ENCODE assay signal across 17 cellular contexts in genomic region chr1:236890152-236891056, GRCh38.
DNase-seq lines count a peak whose midpoint lies in the region; ATAC-seq and TF ChIP-seq lines count a peak whose summit lies in the region.
"Had no signal": no experiment of that assay in that cellular context is flagged by ENCODE, and none has a peak within 500 bp of the region (broad histone marks: within the 10 kb centered on the region; RNA-seq: fewer than 3 reads in every experiment).

No MANE protein-coding gene starts in this region.

- no peak overlapping the region for H2AFZ ChIP-seq in hepatocyte
- no peak overlapping the region for H2AFZ ChIP-seq in neuronal stem cell (ENCODE audit: low read length)

- WGBS in hepatocyte (ENCODE audit: low lambda C conversion rate, missing lambda C conversion rate), result 62% methylated on average over 24 of the region's 24 CpGs
- no CpG with 5 or more reads among the region's 24 CpGs for WGBS in neuronal stem cell (ENCODE audit: extremely low coverage in 2 of 2, insufficient read length in 2 of 2, insufficient replicate concordance in 1 of 2), 2 donors

- peaks cover 3% of the 10 kb centered on the region for H3K36me3 ChIP-seq in hepatocyte (replicated peaks; ENCODE audit: insufficient read depth, low read depth)
- H3K36me3 ChIP-seq in neuronal stem cell (replicated peaks in 1 of 2; ENCODE audit: control insufficient read depth in 2 of 2, insufficient read depth in 2 of 2, low read length in 2 of 2), result peaks cover 24 to 97% of the 10 kb centered on the region in 2 donors
- peaks cover 57% of the 10 kb centered on the region for H3K36me3 ChIP-seq in CD8-positive, alpha-beta memory T cell (ENCODE audit: insufficient read depth, low read length)

- H3K27ac ChIP-seq in hepatocyte, result no peak overlapping the region
- peak overlapping the region; percentile 5 for H3K27ac ChIP-seq in neuronal stem cell (replicated peaks; ENCODE audit: low read length)
- no peak overlapping the region for H3K27ac ChIP-seq in CD8-positive, alpha-beta memory T cell (ENCODE audit: low read depth, low read length)
- H3K27ac ChIP-seq: BLaER1 had no signal

- no peak overlapping the region for H3K4me3 Mint-ChIP-seq in activated CD8-positive, alpha-beta T cell treated with anti-CD3 and anti-CD28 coated beads, Interleukin-2, amount 10 ng/mL, durations not matched to agents 7 days and 5 days
- no peak overlapping the region for H3K4me3 Mint-ChIP-seq in CD8-positive, alpha-beta memory T cell
- H3K4me3 Mint-ChIP-seq: activated naive CD8-positive, alpha-beta T cell; neural crest cell had no signal

- no peak overlapping the region for H3K4me3 ChIP-seq in hepatocyte
- H3K4me3 ChIP-seq in neuronal stem cell (ENCODE audit: low read length in 2 of 2), result no peak overlapping the region
- no peak overlapping the region for H3K4me3 ChIP-seq in CD8-positive, alpha-beta memory T cell (ENCODE audit: low read length)
- H3K4me3 ChIP-seq: BLaER1 had no signal

- H3K4me1 ChIP-seq in hepatocyte (ENCODE audit: insufficient read depth) (peaks cover 3% of the 10 kb centered on the region), neuronal stem cell (ENCODE audit: control insufficient read depth in 2 of 2, insufficient read depth in 1 of 2, low read depth in 1 of 2, low read length in 2 of 2) (no peaks in the 10 kb centered on the region)
- H3K4me1 ChIP-seq in CD8-positive, alpha-beta memory T cell (ENCODE audit: insufficient read depth, low read length), result no peaks in the 10 kb centered on the region
- H3K4me1 ChIP-seq: BLaER1 had no signal

- no peaks in the 10 kb centered on the region for H3K9me3 ChIP-seq in hepatocyte (ENCODE audit: low read depth)
- no peaks in the 10 kb centered on the region for H3K9me3 ChIP-seq in neuronal stem cell (replicated peaks in 1 of 2; ENCODE audit: control insufficient read depth in 2 of 2, insufficient read depth in 1 of 2, low read depth in 1 of 2, low read length in 2 of 2)
- no peaks in the 10 kb centered on the region for H3K9me3 ChIP-seq in CD8-positive, alpha-beta memory T cell (ENCODE audit: low read length)
- H3K9me3 ChIP-seq: BLaER1 had no signal

- H3K9me3 Mint-ChIP-seq in activated CD8-positive, alpha-beta T cell treated with anti-CD3 and anti-CD28 coated beads, Interleukin-2, amount 10 ng/mL, durations not matched to agents 7 days and 5 days (ENCODE audit: insufficient read depth), result no peaks in the 10 kb centered on the region
- no peaks in the 10 kb centered on the region for H3K9me3 Mint-ChIP-seq in CD8-positive, alpha-beta memory T cell
- H3K9me3 Mint-ChIP-seq: neural crest cell had no signal

- H3K4me1 Mint-ChIP-seq in activated CD8-positive, alpha-beta T cell treated with anti-CD3 and anti-CD28 coated beads, Interleukin-2, amount 10 ng/mL, durations not matched to agents 7 days and 5 days (ENCODE audit: low read depth), result no peaks in the 10 kb centered on the region
- no peaks in the 10 kb centered on the region for H3K4me1 Mint-ChIP-seq in CD8-positive, alpha-beta memory T cell
- H3K4me1 Mint-ChIP-seq: neural crest cell had no signal

- CTCF ChIA-PET in activated CD8-positive, alpha-beta T cell treated with anti-CD3 and anti-CD28 coated beads, Interleukin-2, amount 10 ng/mL, durations not matched to agents 7 days and 5 days (lab: Charles Lee), result no interaction called here
- CTCF ChIA-PET in CD8-positive, alpha-beta memory T cell (lab: Charles Lee), result no interaction called here

- no peak overlapping the region for H3K9ac ChIP-seq in neuronal stem cell (ENCODE audit: low read depth, low read length, poor library complexity)
- H3K9ac ChIP-seq: BLaER1 had no signal

- POLR2A ChIA-PET in activated CD8-positive, alpha-beta T cell treated with anti-CD3 and anti-CD28 coated beads, Interleukin-2, amount 10 ng/mL, durations not matched to agents 7 days and 5 days (lab: Charles Lee), result no interaction called here
- POLR2A ChIA-PET in CD8-positive, alpha-beta memory T cell (lab: Charles Lee), result no interaction called here

- peaks cover 49% of the 10 kb centered on the region for H3K36me3 Mint-ChIP-seq in activated CD8-positive, alpha-beta T cell treated with anti-CD3 and anti-CD28 coated beads, Interleukin-2, amount 10 ng/mL, durations not matched to agents 7 days and 5 days (ENCODE audit: low read depth)
- peaks cover 34 to 100% (median 57%) of the 10 kb centered on the region in 3 donors for H3K36me3 Mint-ChIP-seq in CD8-positive, alpha-beta memory T cell

- H3K27me3 Mint-ChIP-seq in activated CD8-positive, alpha-beta T cell treated with anti-CD3 and anti-CD28 coated beads, Interleukin-2, amount 10 ng/mL, durations not matched to agents 7 days and 5 days (ENCODE audit: low read depth), result no peaks in the 10 kb centered on the region
- peaks cover 0 to 3% of the 10 kb centered on the region in 2 donors for H3K27me3 Mint-ChIP-seq in CD8-positive, alpha-beta memory T cell
- H3K27me3 Mint-ChIP-seq: activated naive CD8-positive, alpha-beta T cell had no signal

- H4K8ac ChIP-seq in neuronal stem cell (ENCODE audit: low read depth, low read length), result no peak overlapping the region

- H3K79me2 ChIP-seq in hepatocyte, result no peaks in the 10 kb centered on the region

- H3K9me2 ChIP-seq in hepatocyte (replicated peaks; ENCODE audit: insufficient read depth), result no peaks in the 10 kb centered on the region

- H3K14ac ChIP-seq in neuronal stem cell (ENCODE audit: low read length), result no peak overlapping the region

- H3K4me2 ChIP-seq in hepatocyte, result no peak overlapping the region
- no peak overlapping the region for H3K4me2 ChIP-seq in neuronal stem cell (ENCODE audit: insufficient read depth, low read length, poor library complexity, severe bottlenecking)
- H3K4me2 ChIP-seq: BLaER1 had no signal

- H2BK15ac ChIP-seq in neuronal stem cell (ENCODE audit: low read length), result no peak overlapping the region

- no peak overlapping the region for H3K4ac ChIP-seq in neuronal stem cell (ENCODE audit: low read length)

- no peak overlapping the region for H3K27ac Mint-ChIP-seq in activated CD8-positive, alpha-beta T cell treated with anti-CD3 and anti-CD28 coated beads, Interleukin-2, amount 10 ng/mL, durations not matched to agents 7 days and 5 days
- peak overlapping the region in 1 of 8 donors; percentile 93 for H3K27ac Mint-ChIP-seq in CD8-positive, alpha-beta memory T cell
- H3K27ac Mint-ChIP-seq: activated naive CD8-positive, alpha-beta T cell had no signal

- H3K18ac ChIP-seq in neuronal stem cell (ENCODE audit: low read length), result peak overlapping the region; percentile 45

- no peak overlapping the region for H2BK5ac ChIP-seq in neuronal stem cell (ENCODE audit: low read length)

- no peak overlapping the region for H4K91ac ChIP-seq in neuronal stem cell (ENCODE audit: low read depth, low read length, poor library complexity)

- H3K79me1 ChIP-seq in neuronal stem cell (ENCODE audit: low read depth, low read length), result no peaks in the 10 kb centered on the region

- H2BK120ac ChIP-seq in neuronal stem cell (ENCODE audit: low read depth, low read length), result no peak overlapping the region

- DNase-seq in ELF-1 (ENCODE audit: low read depth, low spot score) (peak; percentile 76), hepatocyte (ENCODE audit: low spot score) (peak; percentile 46), neuronal stem cell (ENCODE audit: low spot score) (peak; percentile 6), occipital lobe (lab: John Stamatoyannopoulos, UW) (no peak)
- DNase-seq in stimulated activated naive CD4-positive, alpha-beta T cell (lab: John Stamatoyannopoulos, UW), result no peak
- no peak for DNase-seq in activated CD8-positive, alpha-beta T cell treated with anti-CD3 and anti-CD28 coated beads, Interleukin-2, amount 10 ng/mL, durations not matched to agents 7 days and 5 days
- DNase-seq in CD8-positive, alpha-beta memory T cell, result no peak
- DNase-seq: activated CD4-positive, CD25-positive, alpha-beta regulatory T cell treated with anti-CD3 and anti-CD28 coated beads, Interleukin-2, amount 50 U/mL, for 72 hours; NCI-H1105 treated with DMSO at 0.1 percent for 48 hours; NCI-H2107; NCI-H510A treated with DMSO at 0.1 percent for 48 hours; NK-92 treated with Interleukin-12 subunit alpha and Interleukin-12 subunit beta, amount 100 ng/mL, for 24 hours; stimulated activated CD8-positive, alpha-beta memory T cell treated with anti-CD3 and anti-CD28 coated beads, Interleukin-4, amount 100 ng/mL, for 48 hours had no signal

- no peaks in the 10 kb centered on the region for H4K20me1 ChIP-seq in hepatocyte (ENCODE audit: insufficient read depth, poor library complexity, severe bottlenecking)
- H4K20me1 ChIP-seq: BLaER1 had no signal

- no peak overlapping the region for H2AK5ac ChIP-seq in neuronal stem cell (ENCODE audit: low read depth, low read length)

- peak overlapping the region; percentile 13 for H3K23ac ChIP-seq in neuronal stem cell (ENCODE audit: low read depth, low read length, poor library complexity)

- ATAC-seq in esophagus mucosa, result peak; percentile 21
- ATAC-seq in activated CD8-positive, alpha-beta T cell treated with anti-CD3 and anti-CD28 coated beads, Interleukin-2, amount 10 ng/mL, durations not matched to agents 7 days and 5 days, result no peak

- no peaks in the 10 kb centered on the region for H3K27me3 ChIP-seq in hepatocyte
- H3K27me3 ChIP-seq in neuronal stem cell (ENCODE audit: control insufficient read depth in 3 of 3, insufficient read depth in 3 of 3, low read depth in 1 of 3, low read length in 3 of 3), result no peaks in the 10 kb centered on the region
- H3K27me3 ChIP-seq in CD8-positive, alpha-beta memory T cell (ENCODE audit: insufficient read depth, low read length, poor library complexity, severe bottlenecking), result no peaks in the 10 kb centered on the region
- H3K27me3 ChIP-seq: BLaER1 had no signal

- TF ChIP-seq CTCF in hepatocyte (IDR thresholded peaks at IDR 0.05; ENCODE audit: poor library complexity), result peak; percentile 24

- no peak overlapping the region for H2BK12ac ChIP-seq in neuronal stem cell (ENCODE audit: low read length)

Comparison
In these comparisons a context has a peak if more than half of its experiments do, and no peak if none do; other contexts are left out.
1. DNase-seq: peak in ELF-1 (single experiment), hepatocyte (single experiment) and neuronal stem cell (single experiment); none in stimulated activated naive CD4-positive, alpha-beta T cell (0 of 6), activated CD8-positive, alpha-beta T cell treated with anti-CD3 and anti-CD28 coated beads, Interleukin-2, amount 10 ng/mL, durations not matched to agents 7 days and 5 days (single experiment), occipital lobe (single experiment) and CD8-positive, alpha-beta memory T cell (0 of 5).